ENCODE assay signal across 1 cellular context in the genomic region with DNA sequence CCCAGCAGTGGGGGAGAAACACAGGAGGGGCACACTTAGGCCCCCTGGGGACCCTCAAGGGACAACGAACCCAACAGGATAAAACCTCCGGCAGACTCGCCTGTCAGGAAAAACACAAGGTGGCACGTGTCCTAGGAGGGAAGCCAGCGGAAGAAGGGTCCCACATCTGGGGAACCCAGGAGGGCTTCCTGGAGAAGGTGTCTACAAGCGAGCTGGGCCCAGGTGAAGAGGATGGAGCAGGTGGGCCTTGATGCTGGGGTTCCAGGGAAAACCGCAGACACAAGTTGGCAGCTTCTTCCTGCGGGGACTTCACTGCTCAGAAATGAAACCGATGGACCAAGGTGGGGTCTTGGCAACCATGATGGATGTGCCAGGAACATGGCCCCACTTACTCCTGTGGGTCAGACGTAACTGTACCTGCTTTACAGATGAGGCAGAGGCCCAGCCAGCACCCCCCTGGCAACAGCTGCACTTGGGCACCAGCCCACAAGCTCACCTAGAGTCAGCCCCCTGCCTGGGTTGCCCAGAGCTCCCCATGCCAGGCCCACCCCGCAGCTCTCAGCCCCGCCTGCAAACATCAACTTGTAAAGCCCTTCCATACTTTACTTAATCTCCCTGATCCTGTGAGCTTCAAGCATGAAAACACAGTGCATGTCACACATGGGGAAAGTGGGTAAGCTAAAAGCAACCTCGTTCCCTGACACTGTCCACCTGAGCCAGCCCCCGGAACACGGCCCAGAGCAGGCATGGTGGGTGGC.
A peak's percentile ranks its signal among the peaks of the same experiment; 100 is the strongest.
TF ChIP-seq lines count a peak whose summit lies in the region.

No MANE protein-coding gene starts in this region.

TF ChIP-seq in A549, 52 proteins besides CTCF, POLR2A, EP300 and RAD21:
- TF ChIP-seq, protein P1, sequence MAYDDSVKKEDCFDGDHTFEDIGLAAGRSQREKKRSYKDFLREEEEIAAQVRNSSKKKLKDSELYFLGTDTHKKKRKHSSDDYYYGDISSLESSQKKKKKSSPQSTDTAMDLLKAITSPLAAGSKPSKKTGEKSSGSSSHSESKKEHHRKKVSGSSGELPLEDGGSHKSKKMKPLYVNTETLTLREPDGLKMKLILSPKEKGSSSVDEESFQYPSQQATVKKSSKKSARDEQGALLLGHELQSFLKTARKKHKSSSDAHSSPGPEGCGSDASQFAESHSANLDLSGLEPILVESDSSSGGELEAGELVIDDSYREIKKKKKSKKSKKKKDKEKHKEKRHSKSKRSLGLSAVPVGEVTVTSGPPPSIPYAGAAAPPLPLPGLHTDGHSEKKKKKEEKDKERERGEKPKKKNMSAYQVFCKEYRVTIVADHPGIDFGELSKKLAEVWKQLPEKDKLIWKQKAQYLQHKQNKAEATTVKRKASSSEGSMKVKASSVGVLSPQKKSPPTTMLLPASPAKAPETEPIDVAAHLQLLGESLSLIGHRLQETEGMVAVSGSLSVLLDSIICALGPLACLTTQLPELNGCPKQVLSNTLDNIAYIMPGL (CRISPR knock-in tag; IDR thresholded peaks at IDR 0.05; ENCODE audit: borderline replicate concordance): no peak
- TF ChIP-seq ZFP36 (IDR thresholded peaks at IDR 0.05; ENCODE audit: borderline replicate concordance, partially characterized antibody): peak; percentile 4
